Comparison of ENCODE assay signal across 1 cellular context in the genomic region with DNA sequence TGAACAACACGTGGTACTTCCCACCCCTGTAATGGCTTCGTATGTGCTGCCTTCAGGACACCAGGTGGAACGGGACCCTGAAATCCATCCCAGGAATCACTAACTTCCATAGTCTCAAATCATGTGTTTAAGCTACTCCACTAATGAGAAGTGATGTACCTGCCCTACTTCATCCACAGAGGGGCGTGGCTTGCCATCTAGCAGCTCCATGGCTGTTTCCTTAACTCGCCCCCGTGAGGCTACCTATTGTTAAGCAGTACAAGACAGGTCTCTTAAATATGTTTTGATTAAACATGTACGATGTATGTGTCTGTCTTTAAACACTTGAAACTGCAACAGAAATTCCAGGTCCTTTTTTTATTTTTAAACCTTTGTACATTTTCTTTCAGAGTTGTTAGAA.
TF ChIP-seq lines count a peak whose summit lies in the region.

No MANE protein-coding gene starts in this region.

TF ChIP-seq in HCT116, 20 proteins besides CTCF, POLR2A, EP300 and RAD21:
- no peak for TF ChIP-seq CBX3 (IDR thresholded peaks at IDR 0.05; ENCODE audit: low read depth)
